16 cellular contexts compared by ENCODE assay signal in the genomic region with DNA sequence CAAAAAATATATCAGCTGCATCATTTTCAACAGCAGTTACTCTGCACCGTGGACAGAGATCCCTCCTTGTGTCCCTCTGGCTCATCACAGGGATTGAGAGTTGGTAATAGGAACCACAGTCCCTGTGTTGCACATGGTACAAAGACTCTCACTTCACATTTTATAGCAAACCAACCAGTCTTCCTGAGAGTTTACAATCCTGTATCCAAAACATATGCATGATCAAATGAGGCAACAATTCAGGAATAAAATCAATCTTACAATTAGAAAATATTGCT.
DNase-seq lines count a peak whose midpoint lies in the region; ATAC-seq and TF ChIP-seq lines count a peak whose summit lies in the region.
"Had no signal": no experiment of that assay in that cellular context is flagged by ENCODE, and none has a peak within 500 bp of the region (broad histone marks: within the 10 kb centered on the region; RNA-seq: fewer than 3 reads in every experiment).

No MANE protein-coding gene starts in this region.

- no peak overlapping the region for H3K4me3 Mint-ChIP-seq in activated naive CD8-positive, alpha-beta T cell
- no peak overlapping the region for H3K4me3 Mint-ChIP-seq in activated naive CD8-positive, alpha-beta T cell treated with anti-CD3 and anti-CD28 coated beads, Interleukin-2, amount 50 U/mL, for 24 hours
- H3K4me3 Mint-ChIP-seq in naive thymus-derived CD4-positive, alpha-beta T cell: peak overlapping the region in 7 of 10 donors; percentile 58 to 76 (median 69)
- H3K4me3 Mint-ChIP-seq: H9 had no signal

- BruUV-seq in PC-9 (replicated peaks; lab: Mats Ljungman, UMichigan): no TSS peak

- TF ChIP-seq CTCF in PC-9 (conservative IDR thresholded peaks at IDR 0.05): no peak

- no peaks in the 10 kb centered on the region for H4K20me1 ChIP-seq in PC-9 (ENCODE audit: insufficient read depth)

- no peak overlapping the region for H3K4me2 ChIP-seq in PC-9

- H3K27me3 Mint-ChIP-seq in activated naive CD8-positive, alpha-beta T cell: no peaks in the 10 kb centered on the region
- H3K27me3 Mint-ChIP-seq in activated naive CD8-positive, alpha-beta T cell treated with anti-CD3 and anti-CD28 coated beads, Interleukin-2, amount 50 U/mL, for 24 hours: no peaks in the 10 kb centered on the region
- H3K27me3 Mint-ChIP-seq in naive thymus-derived CD4-positive, alpha-beta T cell: no peaks in the 10 kb centered on the region
- H3K27me3 Mint-ChIP-seq: CD4-positive, alpha-beta memory T cell had no signal

- no peak overlapping the region for H3K4me3 ChIP-seq in naive thymus-derived CD4-positive, alpha-beta T cell (ENCODE audit: low read length)
- no peak overlapping the region for H3K4me3 ChIP-seq in PC-9
- H3K4me3 ChIP-seq: GM12878 had no signal

- peaks cover 0 to 21% of the 10 kb centered on the region in 2 donors for H3K4me1 ChIP-seq in naive thymus-derived CD4-positive, alpha-beta T cell (ENCODE audit: control insufficient read depth in 2 of 2, insufficient read depth in 2 of 2, low read length in 2 of 2)
- 0 out of 2 replicates have a peak, but pooled peaks cover 4% of the 10 kb centered on the region for H3K4me1 ChIP-seq in PC-9 (replicated peaks; ENCODE audit: insufficient read depth)

- H3K79me2 ChIP-seq in PC-9 (ENCODE audit: low read depth): no peaks in the 10 kb centered on the region

- H3K27ac Mint-ChIP-seq in activated naive CD8-positive, alpha-beta T cell: peak overlapping the region; percentile 52
- H3K27ac Mint-ChIP-seq in activated naive CD8-positive, alpha-beta T cell treated with anti-CD3 and anti-CD28 coated beads, Interleukin-2, amount 50 U/mL, for 24 hours: no peak overlapping the region
- H3K27ac Mint-ChIP-seq in naive thymus-derived CD4-positive, alpha-beta T cell: peak overlapping the region in 7 of 9 donors; percentile 36 to 90 (median 78)
- H3K27ac Mint-ChIP-seq: H9 had no signal

- H2AFZ ChIP-seq in PC-9: no peak overlapping the region

- no peaks in the 10 kb centered on the region for H3K9me2 ChIP-seq in PC-9 (ENCODE audit: insufficient read depth)

- H3K27me3 ChIP-seq in naive thymus-derived CD4-positive, alpha-beta T cell (ENCODE audit: control insufficient read depth in 2 of 2, insufficient read depth in 2 of 2, low read length in 2 of 2): no peaks in the 10 kb centered on the region
- no peaks in the 10 kb centered on the region for H3K27me3 ChIP-seq in PC-9 (ENCODE audit: insufficient read depth, low read depth)

- ATAC-seq in activated naive CD8-positive, alpha-beta T cell treated with anti-CD3 and anti-CD28 coated beads, Interleukin-2, amount 50 U/mL, for 24 hours: no peak
- no peak for ATAC-seq in naive thymus-derived CD4-positive, alpha-beta T cell
- ATAC-seq: GM12878 had no signal

- DNase-seq in activated naive CD8-positive, alpha-beta T cell treated with anti-CD3 and anti-CD28 coated beads, Interleukin-2, amount 50 U/mL, for 24 hours: no peak
- peak; percentile 20 for DNase-seq in GM04504 (ENCODE audit: low read depth)
- DNase-seq in naive thymus-derived CD4-positive, alpha-beta T cell: no peak
- DNase-seq in PC-9: no peak
- no peak for DNase-seq in NCI-H2227 (lab: John Stamatoyannopoulos, UW; ENCODE audit: unreplicated experiment)
- no peak for DNase-seq in superior temporal gyrus (ENCODE audit: extremely low spot score)
- DNase-seq: AML-193; Calu3; CD4-positive, alpha-beta memory T cell; DMS79 treated with DMSO at 0.1 percent for 48 hours; GF-D8; H9; IMR-90 had no signal

- peaks cover 36% of the 10 kb centered on the region for H3K4me1 Mint-ChIP-seq in activated naive CD8-positive, alpha-beta T cell (ENCODE audit: low read depth)
- H3K4me1 Mint-ChIP-seq in activated naive CD8-positive, alpha-beta T cell treated with anti-CD3 and anti-CD28 coated beads, Interleukin-2, amount 50 U/mL, for 24 hours: peaks cover 13% of the 10 kb centered on the region
- peaks cover 0 to 52% (median 39%) of the 10 kb centered on the region in 7 donors for H3K4me1 Mint-ChIP-seq in naive thymus-derived CD4-positive, alpha-beta T cell
- H3K4me1 Mint-ChIP-seq: CD4-positive, alpha-beta memory T cell; H9 had no signal

- CTCF ChIA-PET in naive thymus-derived CD4-positive, alpha-beta T cell (lab: Charles Lee): interaction anchor here (0.7 to 1.1 kb wide), 2 partner anchors 212 to 739 kb away, joined by 3 read pairs; no protein-coding TSS in a partner anchor
- CTCF ChIA-PET in PC-9 (lab: Charles Lee): no interaction called here

- POLR2A ChIA-PET in naive thymus-derived CD4-positive, alpha-beta T cell (lab: Charles Lee): no interaction called here
- POLR2A ChIA-PET in PC-9 (lab: Charles Lee; ENCODE audit: unreplicated experiment): no interaction called here

- H3K27ac ChIP-seq in naive thymus-derived CD4-positive, alpha-beta T cell (ENCODE audit: low read depth, low read length): no peak overlapping the region
- no peak overlapping the region for H3K27ac ChIP-seq in PC-9
- H3K27ac ChIP-seq: C4-2B had no signal

- no peaks in the 10 kb centered on the region for H3K9me3 ChIP-seq in naive thymus-derived CD4-positive, alpha-beta T cell (ENCODE audit: control insufficient read depth in 2 of 3, low read length in 3 of 3)
- no peaks in the 10 kb centered on the region for H3K9me3 ChIP-seq in PC-9 (ENCODE audit: insufficient read depth, low read depth)

- H3K36me3 ChIP-seq in naive thymus-derived CD4-positive, alpha-beta T cell (ENCODE audit: control insufficient read depth in 2 of 3, insufficient read depth in 3 of 3, low read length in 3 of 3): no peaks in the 10 kb centered on the region
- H3K36me3 ChIP-seq in PC-9 (ENCODE audit: low read depth): no peaks in the 10 kb centered on the region

- no peaks in the 10 kb centered on the region for H3K36me3 Mint-ChIP-seq in activated naive CD8-positive, alpha-beta T cell
- H3K36me3 Mint-ChIP-seq in activated naive CD8-positive, alpha-beta T cell treated with anti-CD3 and anti-CD28 coated beads, Interleukin-2, amount 50 U/mL, for 24 hours (ENCODE audit: low read depth): no peaks in the 10 kb centered on the region
- no peaks in the 10 kb centered on the region for H3K36me3 Mint-ChIP-seq in naive thymus-derived CD4-positive, alpha-beta T cell
- H3K36me3 Mint-ChIP-seq: CD4-positive, alpha-beta memory T cell had no signal

- no peaks in the 10 kb centered on the region for H3K9me3 Mint-ChIP-seq in activated naive CD8-positive, alpha-beta T cell (ENCODE audit: low read depth)
- no peaks in the 10 kb centered on the region for H3K9me3 Mint-ChIP-seq in activated naive CD8-positive, alpha-beta T cell treated with anti-CD3 and anti-CD28 coated beads, Interleukin-2, amount 50 U/mL, for 24 hours
- H3K9me3 Mint-ChIP-seq in naive thymus-derived CD4-positive, alpha-beta T cell: peaks cover 0 to 12% (median 0%) of the 10 kb centered on the region in 11 donors
- H3K9me3 Mint-ChIP-seq: CD4-positive, alpha-beta memory T cell; H9 had no signal

- intact Hi-C loops in naive thymus-derived CD4-positive, alpha-beta T cell (cut with micrococcal nuclease): loop anchor here in 1 of 2 donors (2.0 to 5.0 kb wide), 2 partner anchors 118 to 289 kb away; no protein-coding TSS in a partner anchor
- intact Hi-C loops in PC-9 (cut with micrococcal nuclease; ENCODE audit: unreplicated experiment): loop anchor here (5.0 kb wide), 1 partner anchor 204 kb away; no protein-coding TSS in a partner anchor

- no peaks in the 10 kb centered on the region for H3F3A ChIP-seq in PC-9 (ENCODE audit: insufficient read depth, low read depth)

Comparison
In these comparisons a context has a peak if more than half of its experiments do, and no peak if none do; other contexts are left out.
1. H3K4me3 Mint-ChIP-seq: peak in naive thymus-derived CD4-positive, alpha-beta T cell (7 of 10); none in activated naive CD8-positive, alpha-beta T cell (single experiment) and activated naive CD8-positive, alpha-beta T cell treated with anti-CD3 and anti-CD28 coated beads, Interleukin-2, amount 50 U/mL, for 24 hours (single experiment).